Comparison of ENCODE assay signal across 18 cellular contexts in genomic region chr12:78402366-78403134, GRCh38.
DNase-seq lines count a peak whose midpoint lies in the region; ATAC-seq, FAIRE-seq and TF ChIP-seq lines count a peak whose summit lies in the region.
"Had no signal": no experiment of that assay in that cellular context is flagged by ENCODE, and none has a peak within 500 bp of the region (broad histone marks: within the 10 kb centered on the region; RNA-seq: fewer than 3 reads in every experiment).

No MANE protein-coding gene starts in this region.

- DNase-seq in AG10803 (ENCODE audit: low read depth) (peak; percentile 45), GM23248 (no peak), RCC 7860 (ENCODE audit: low spot score) (no peak), fibroblast of mammary gland (ENCODE audit: low read depth) (peak; percentile 2), HTR-8/SVneo (ENCODE audit: insufficient read length, low spot score) (no peak), osteocyte (ENCODE audit: extremely low spot score, unreplicated experiment) (no peak)
- DNase-seq: AML-193; Caco-2; MV-4-11; natural killer cell; stimulated activated CD4-positive, alpha-beta T cell treated with anti-CD3 and anti-CD28 coated beads, Interleukin-4, amount 100 ng/mL, for 4 hours had no signal

- H3K4me1 ChIP-seq in GM23248 (ENCODE audit: insufficient read depth), result peaks cover 13% of the 10 kb centered on the region
- H3K4me1 ChIP-seq: Caco-2, prostate gland, vagina had no signal

- no peaks in the 10 kb centered on the region for H3K9me3 Mint-ChIP-seq in osteocyte (ENCODE audit: unreplicated experiment)
- H3K9me3 Mint-ChIP-seq: activated T-helper 1 cell treated with anti-CD3 and anti-CD28 coated beads, Interleukin-12 subunit alpha, Interleukin-12 subunit beta, Interleukin-2, Interleukin-4 antibody, amounts not matched to agents 30 ng/mL and 10 ng/mL and 1 ng/mL, durations not matched to agents 14 hours and 24 hours and 36 hours had no signal

- H3F3A ChIP-seq in GM23248 (ENCODE audit: insufficient read depth), result peaks cover 14% of the 10 kb centered on the region

- H2AFZ ChIP-seq in GM23248, result no peak overlapping the region

- no peaks in the 10 kb centered on the region for H3K9me3 ChIP-seq in GM23248 (ENCODE audit: low read depth)
- H3K9me3 ChIP-seq: Caco-2, prostate gland, vagina had no signal

- H3K4me3 ChIP-seq in AG10803 (ENCODE audit: low read length) (no peak overlapping the region), GM23248 (no peak overlapping the region), fibroblast of mammary gland (ENCODE audit: control insufficient read depth, low read depth, low read length) (no peak overlapping the region)
- H3K4me3 ChIP-seq: prostate gland, vagina had no signal

- H3K4me3 Mint-ChIP-seq in osteocyte (ENCODE audit: unreplicated experiment), result no peak overlapping the region
- H3K4me3 Mint-ChIP-seq: activated T-helper 1 cell treated with anti-CD3 and anti-CD28 coated beads, Interleukin-12 subunit alpha, Interleukin-12 subunit beta, Interleukin-2, Interleukin-4 antibody, amounts not matched to agents 30 ng/mL and 10 ng/mL and 1 ng/mL, durations not matched to agents 14 hours and 24 hours and 36 hours; natural killer cell; T-helper 2 cell treated with Interferon-gamma antibody and Interleukin-4, amounts not matched to agents 5 μg/mL and 100 μg/mL, for 36 hours had no signal

- no peaks in the 10 kb centered on the region for H3K36me3 ChIP-seq in GM23248 (ENCODE audit: low read depth)
- H3K36me3 ChIP-seq: prostate gland, vagina had no signal

- H3K9me2 ChIP-seq in GM23248 (ENCODE audit: insufficient read depth), result no peaks in the 10 kb centered on the region

- peaks cover 7% of the 10 kb centered on the region for H3K4me1 Mint-ChIP-seq in osteocyte (ENCODE audit: unreplicated experiment)
- H3K4me1 Mint-ChIP-seq: natural killer cell had no signal

- ATAC-seq in GM18867 (IDR thresholded peaks at IDR 0.05; ENCODE audit: unreplicated experiment), result no peak
- ATAC-seq: activated CD4-positive, CD25-positive, alpha-beta regulatory T cell treated with anti-CD3 and anti-CD28 coated beads, Interleukin-2, amount 50 U/mL, for 24 hours; HCT116; natural killer cell had no signal

- no peak overlapping the region for H3K9ac ChIP-seq in GM23248

- no peak overlapping the region for H3K27ac Mint-ChIP-seq in osteocyte (ENCODE audit: unreplicated experiment)
- H3K27ac Mint-ChIP-seq: activated T-helper 1 cell treated with anti-CD3 and anti-CD28 coated beads, Interleukin-12 subunit alpha, Interleukin-12 subunit beta, Interleukin-2, Interleukin-4 antibody, amounts not matched to agents 30 ng/mL and 10 ng/mL and 1 ng/mL, durations not matched to agents 14 hours and 24 hours and 36 hours; natural killer cell; T-helper 2 cell treated with Interferon-gamma antibody and Interleukin-4, amounts not matched to agents 5 μg/mL and 100 μg/mL, for 36 hours had no signal

- in situ Hi-C loops in GM23248 (cut with MboI), result no loop called here

- no peaks in the 10 kb centered on the region for H3K79me2 ChIP-seq in GM23248 (ENCODE audit: insufficient read depth)

- no peaks in the 10 kb centered on the region for H3K36me3 Mint-ChIP-seq in osteocyte (ENCODE audit: unreplicated experiment)
- H3K36me3 Mint-ChIP-seq: natural killer cell had no signal

- FAIRE-seq in RCC 7860 (lab: Jason Lieb, UNC), result peak; percentile 10
- FAIRE-seq in HTR-8/SVneo (lab: Jason Lieb, UNC), result no peak

- H3K4me2 ChIP-seq in GM23248 (ENCODE audit: unreplicated experiment), result peak overlapping the region; percentile 7

- H3K27me3 ChIP-seq in GM23248 (replicated peaks; ENCODE audit: insufficient read depth), result no peaks in the 10 kb centered on the region
- H3K27me3 ChIP-seq: vagina had no signal

- TF ChIP-seq CTCF in AG10803 (conservative IDR thresholded peaks at IDR 0.05; ENCODE audit: low read length) (no peak), fibroblast of mammary gland (conservative IDR thresholded peaks at IDR 0.05; ENCODE audit: control insufficient read depth, insufficient read depth, low read depth, low read length) (no peak), osteocyte (IDR thresholded peaks at IDR 0.05) (no peak)

- no peak overlapping the region for H3K27ac ChIP-seq in GM23248
- H3K27ac ChIP-seq: prostate gland, vagina had no signal

- 83 to 86% methylated on average over 5 of the region's 5 CpGs for WGBS in GM23248 (ENCODE audit: low coverage in 1 of 2, low lambda C conversion rate in 2 of 2, missing lambda C conversion rate in 2 of 2), 2 experiments

- H3K27me3 Mint-ChIP-seq in osteocyte (ENCODE audit: unreplicated experiment), result peaks cover 9% of the 10 kb centered on the region

- H4K20me1 ChIP-seq in GM23248 (ENCODE audit: insufficient read depth), result no peaks in the 10 kb centered on the region

Comparison
In these comparisons a context has a peak if more than half of its experiments do, and no peak if none do; other contexts are left out.
1. DNase-seq: peak in AG10803 (single experiment) and fibroblast of mammary gland (single experiment); none in GM23248 (single experiment), RCC 7860 (single experiment), HTR-8/SVneo (single experiment) and osteocyte (single experiment).